15 cellular contexts compared by ENCODE assay signal in genomic region chrX:88604433-88605221, GRCh38.
DNase-seq lines count a peak whose midpoint lies in the region; ATAC-seq and TF ChIP-seq lines count a peak whose summit lies in the region.
"Had no signal": no experiment of that assay in that cellular context is flagged by ENCODE, and none has a peak within 500 bp of the region (broad histone marks: within the 10 kb centered on the region; RNA-seq: fewer than 3 reads in every experiment).

No MANE protein-coding gene starts in this region.

- H3K4me1 Mint-ChIP-seq in Caco-2 (ENCODE audit: low read depth, unreplicated experiment): no peaks in the 10 kb centered on the region
- peaks cover 7% of the 10 kb centered on the region; the same call in 1 of the 2 replicates for H3K4me1 Mint-ChIP-seq in WTC11
- peaks cover 26% of the 10 kb centered on the region for H3K4me1 Mint-ChIP-seq in nephron progenitor cell
- H3K4me1 Mint-ChIP-seq: CD4-positive, CD25-positive, alpha-beta regulatory T cell had no signal

- peaks cover 31% of the 10 kb centered on the region for H3K4me1 ChIP-seq in Caco-2

- no peaks in the 10 kb centered on the region for H3K27me3 ChIP-seq in Caco-2 (replicated peaks; ENCODE audit: control insufficient read depth, insufficient read depth, low read length)
- H3K27me3 ChIP-seq: MG63 had no signal

- H3K27me3 Mint-ChIP-seq in Caco-2 (ENCODE audit: insufficient read depth, unreplicated experiment) (no peaks in the 10 kb centered on the region), WTC11 (ENCODE audit: low read depth) (no peaks in the 10 kb centered on the region), nephron progenitor cell (ENCODE audit: low read depth, poor library complexity) (no peaks in the 10 kb centered on the region)
- H3K27me3 Mint-ChIP-seq: CD4-positive, CD25-positive, alpha-beta regulatory T cell had no signal

- in situ Hi-C loops in GM13976 (cut with MboI; ENCODE audit: low sequenced_read_pairs, unreplicated experiment): no loop called here

- H3K9me3 ChIP-seq in Caco-2: no peaks in the 10 kb centered on the region
- H3K9me3 ChIP-seq: MG63 had no signal

- ATAC-seq in WTC11: no peak

- no peaks in the 10 kb centered on the region for H3K36me3 ChIP-seq in Caco-2 (ENCODE audit: control insufficient read depth, insufficient read depth, low read length)
- H3K36me3 ChIP-seq: MG63 had no signal

- peak overlapping the region; percentile 69 for H3K4me3 Mint-ChIP-seq in Caco-2 (ENCODE audit: unreplicated experiment)
- no peak overlapping the region for H3K4me3 Mint-ChIP-seq in WTC11
- H3K4me3 Mint-ChIP-seq in nephron progenitor cell: peak overlapping the region; percentile 7
- H3K4me3 Mint-ChIP-seq: CD4-positive, CD25-positive, alpha-beta regulatory T cell had no signal

- intact Hi-C loops in Caco-2 (cut with micrococcal nuclease; ENCODE audit: unreplicated experiment): loop anchor here (1.0 to 2.0 kb wide), 4 partner anchors 44 to 632 kb away; no protein-coding TSS in a partner anchor

- H3K9me3 Mint-ChIP-seq in Caco-2 (ENCODE audit: unreplicated experiment) (peaks cover 17% of the 10 kb centered on the region), WTC11 (peaks cover 13% of the 10 kb centered on the region), nephron progenitor cell (peaks cover 26% of the 10 kb centered on the region)

- H3K4me3 ChIP-seq in Caco-2 (ENCODE audit: low read depth, low read length): no peak overlapping the region
- H3K4me3 ChIP-seq: MG63 had no signal

- BruUV-seq in Caco-2 (replicated peaks; lab: Mats Ljungman, UMichigan): no TSS peak

- DNase-seq in Caco-2 (peak; percentile 70 to 84), WTC11 (ENCODE audit: low spot score) (no peak), kidney glomerular epithelial cell (lab: John Stamatoyannopoulos, UW) (peak; percentile 13), nephron progenitor cell (peak; percentile 57), GM13976 (ENCODE audit: low spot score) (no peak), midbrain (lab: John Stamatoyannopoulos, UW) (no peak), DMS114 treated with DMSO at 0.1 percent for 48 hours (lab: John Stamatoyannopoulos, UW; ENCODE audit: unreplicated experiment) (no peak)
- no peak for DNase-seq in stimulated activated CD8-positive, alpha-beta memory T cell treated with anti-CD3 and anti-CD28 coated beads, Interleukin-4, amount 100 ng/mL, for 48 hours
- DNase-seq: AML-193; CD4-positive, CD25-positive, alpha-beta regulatory T cell; MG63; NCI-H1105; NCI-H187; NCI-H82; SHP77 treated with DMSO at 0.1 percent for 48 hours had no signal

- POLR2A ChIA-PET in Caco-2 (lab: Charles Lee): interaction anchor here (0.7 kb wide), 1 partner anchor 98 kb away, joined by 5 read pairs; no protein-coding TSS in a partner anchor
- POLR2A ChIA-PET in WTC11 (lab: Charles Lee): no interaction called here

- peak overlapping the region; percentile 79 for H3K27ac Mint-ChIP-seq in Caco-2 (ENCODE audit: unreplicated experiment)
- H3K27ac Mint-ChIP-seq in WTC11: no peak overlapping the region
- peak overlapping the region; percentile 96 for H3K27ac Mint-ChIP-seq in nephron progenitor cell
- H3K27ac Mint-ChIP-seq: CD4-positive, CD25-positive, alpha-beta regulatory T cell had no signal

- no peaks in the 10 kb centered on the region for H3K36me3 Mint-ChIP-seq in Caco-2 (ENCODE audit: insufficient read depth, unreplicated experiment)
- H3K36me3 Mint-ChIP-seq in WTC11: peaks cover 4% of the 10 kb centered on the region
- no peaks in the 10 kb centered on the region for H3K36me3 Mint-ChIP-seq in nephron progenitor cell (ENCODE audit: low read depth)
- H3K36me3 Mint-ChIP-seq: CD4-positive, CD25-positive, alpha-beta regulatory T cell had no signal

- TF ChIP-seq CTCF in Caco-2 (IDR thresholded peaks at IDR 0.05; ENCODE audit: insufficient read depth in 1 of 2, low read depth in 1 of 2, low read length in 1 of 2, severe bottlenecking in 1 of 2, unreplicated experiment in 1 of 2): no peak
- TF ChIP-seq CTCF in WTC11 (IDR thresholded peaks at IDR 0.05): no peak
- TF ChIP-seq CTCF in nephron progenitor cell (IDR thresholded peaks at IDR 0.05): no peak
- TF ChIP-seq CTCF in GM13976 (IDR thresholded peaks at IDR 0.05; ENCODE audit: borderline replicate concordance, control extremely low read depth, extremely low read depth, insufficient read depth, missing control alignments): no peak

- CTCF ChIA-PET in Caco-2 (lab: Charles Lee): no interaction called here
- CTCF ChIA-PET in WTC11 (lab: Charles Lee): no interaction called here

TF ChIP-seq in WTC11, 78 proteins besides CTCF, POLR2A, EP300 and RAD21:
- TF ChIP-seq GABPB1 (CRISPR knock-in tag; IDR thresholded peaks at IDR 0.05): peak; percentile 86
- TF ChIP-seq FOXP1 (CRISPR knock-in tag; IDR thresholded peaks at IDR 0.05; ENCODE audit: borderline replicate concordance): no peak
TF ChIP-seq in WTC11: peak in this region for 1.

Comparison
In these comparisons a context has a peak if more than half of its experiments do, and no peak if none do; other contexts are left out.
1. DNase-seq: peak in Caco-2 (2 of 2), kidney glomerular epithelial cell (single experiment) and nephron progenitor cell (single experiment); none in WTC11 (single experiment), GM13976 (single experiment), midbrain (single experiment), DMS114 treated with DMSO at 0.1 percent for 48 hours (single experiment) and stimulated activated CD8-positive, alpha-beta memory T cell treated with anti-CD3 and anti-CD28 coated beads, Interleukin-4, amount 100 ng/mL, for 48 hours (single experiment).